In genomic region chr4:183448436-183448835, GRCh38 we compare ENCODE assay signal across 12 cellular contexts. TPM values are rescaled to one million over a fixed set of nuclear protein-coding genes. Genes with fewer than 3 reads are reported as not detected.
DNase-seq lines count a peak whose midpoint lies in the region; ATAC-seq and TF ChIP-seq lines count a peak whose summit lies in the region.
"Had no signal": no experiment of that assay in that cellular context is flagged by ENCODE, and none has a peak within 500 bp of the region (broad histone marks: within the 10 kb centered on the region; RNA-seq: fewer than 3 reads in every experiment).

No MANE protein-coding gene starts in this region.

- H3K27me3 Mint-ChIP-seq in CD4-positive, CD25-positive, alpha-beta regulatory T cell, result no peaks in the 10 kb centered on the region
- peaks cover 2% of the 10 kb centered on the region for H3K27me3 Mint-ChIP-seq in activated T-helper 1 cell treated with anti-CD3 and anti-CD28 coated beads, Interleukin-12 subunit alpha, Interleukin-12 subunit beta, Interleukin-2, Interleukin-4 antibody, amounts not matched to agents 30 ng/mL and 10 ng/mL and 1 ng/mL, durations not matched to agents 14 hours and 24 hours and 36 hours (ENCODE audit: insufficient read depth)
- H3K27me3 Mint-ChIP-seq in activated CD8-positive, alpha-beta memory T cell treated with anti-CD3 and anti-CD28 coated beads, Interleukin-2, amount 10 ng/mL, durations not matched to agents 7 days and 5 days, result no peaks in the 10 kb centered on the region

- H3K18ac ChIP-seq in mesenchymal stem cell (ENCODE audit: low read depth in 1 of 2, low read length in 2 of 2), result no peak overlapping the region

- H4K91ac ChIP-seq in mesenchymal stem cell (ENCODE audit: low read length), result no peak overlapping the region

- peak overlapping the region; percentile 33 for H3K27ac ChIP-seq in CD4-positive, CD25-positive, alpha-beta regulatory T cell (ENCODE audit: insufficient read depth, low read length, poor library complexity, severe bottlenecking)
- H3K27ac ChIP-seq in GM23248, result no peak overlapping the region
- H3K27ac ChIP-seq in mesenchymal stem cell (ENCODE audit: low read length, poor library complexity, severe bottlenecking), result no peak overlapping the region

- no peak for DNase-seq in CD4-positive, CD25-positive, alpha-beta regulatory T cell
- DNase-seq in GM23248, result peak; percentile 32
- no peak for DNase-seq in activated T-helper 1 cell treated with anti-CD3 and anti-CD28 coated beads, Interleukin-12 subunit alpha, Interleukin-12 subunit beta, Interleukin-2, Interleukin-4 antibody, amounts not matched to agents 30 ng/mL and 10 ng/mL and 1 ng/mL, durations not matched to agents 14 hours and 24 hours and 36 hours (ENCODE audit: low spot score)
- peak; percentile 67 for DNase-seq in mesenchymal stem cell
- no peak for DNase-seq in activated CD8-positive, alpha-beta memory T cell treated with anti-CD3 and anti-CD28 coated beads, Interleukin-2, amount 10 ng/mL, durations not matched to agents 7 days and 5 days
- no peak for DNase-seq in HPDE6-E6E7 (ENCODE audit: extremely low spot score)
- no peak for DNase-seq in AML-193 (lab: John Stamatoyannopoulos, UW)
- no peak for DNase-seq in erythroblast (lab: John Stamatoyannopoulos, UW)
- DNase-seq: heart right ventricle, NCI-H1417, NCI-H510A treated with DMSO at 0.1 percent for 48 hours had no signal

- H3F3A ChIP-seq in GM23248 (ENCODE audit: insufficient read depth), result peaks cover 45% of the 10 kb centered on the region

- no peak overlapping the region for H3K23ac ChIP-seq in mesenchymal stem cell (ENCODE audit: low read length in 2 of 2)

- no peak overlapping the region for H2AFZ ChIP-seq in GM23248
- H2AFZ ChIP-seq in mesenchymal stem cell (ENCODE audit: low read depth, low read length), result no peak overlapping the region

- TF ChIP-seq POLR2A in erythroblast (IDR thresholded peaks at IDR 0.05; ENCODE audit: low read length), result no peak

- H2AK5ac ChIP-seq in mesenchymal stem cell (ENCODE audit: low read length, severe bottlenecking), result no peak overlapping the region

- in situ Hi-C loops in GM23248 (cut with MboI), result no loop called here

- peak overlapping the region; percentile 21 to 22 (median 21) for H3K27ac Mint-ChIP-seq in CD4-positive, CD25-positive, alpha-beta regulatory T cell
- H3K27ac Mint-ChIP-seq in activated T-helper 1 cell treated with anti-CD3 and anti-CD28 coated beads, Interleukin-12 subunit alpha, Interleukin-12 subunit beta, Interleukin-2, Interleukin-4 antibody, amounts not matched to agents 30 ng/mL and 10 ng/mL and 1 ng/mL, durations not matched to agents 14 hours and 24 hours and 36 hours, result no peak overlapping the region
- H3K27ac Mint-ChIP-seq in activated CD8-positive, alpha-beta memory T cell treated with anti-CD3 and anti-CD28 coated beads, Interleukin-2, amount 10 ng/mL, durations not matched to agents 7 days and 5 days, result no peak overlapping the region

- H3K27me3 ChIP-seq in CD4-positive, CD25-positive, alpha-beta regulatory T cell (ENCODE audit: control insufficient read depth, insufficient read depth, low read length), result no peaks in the 10 kb centered on the region
- no peaks in the 10 kb centered on the region for H3K27me3 ChIP-seq in GM23248 (replicated peaks; ENCODE audit: insufficient read depth)
- H3K27me3 ChIP-seq in mesenchymal stem cell (ENCODE audit: control insufficient read depth in 1 of 2, insufficient read depth in 1 of 2, low read length in 2 of 2), result no peaks in the 10 kb centered on the region
- H3K27me3 ChIP-seq: heart right ventricle had no signal

- H3K9me3 Mint-ChIP-seq in CD4-positive, CD25-positive, alpha-beta regulatory T cell, result no peaks in the 10 kb centered on the region
- no peaks in the 10 kb centered on the region for H3K9me3 Mint-ChIP-seq in activated T-helper 1 cell treated with anti-CD3 and anti-CD28 coated beads, Interleukin-12 subunit alpha, Interleukin-12 subunit beta, Interleukin-2, Interleukin-4 antibody, amounts not matched to agents 30 ng/mL and 10 ng/mL and 1 ng/mL, durations not matched to agents 14 hours and 24 hours and 36 hours
- H3K9me3 Mint-ChIP-seq in activated CD8-positive, alpha-beta memory T cell treated with anti-CD3 and anti-CD28 coated beads, Interleukin-2, amount 10 ng/mL, durations not matched to agents 7 days and 5 days (ENCODE audit: low read depth), result no peaks in the 10 kb centered on the region

- H3K9ac ChIP-seq in GM23248 (no peak overlapping the region), mesenchymal stem cell (ENCODE audit: low read length) (no peak overlapping the region)

- peaks cover 6% of the 10 kb centered on the region; the same call in 1 of the 2 replicates for H4K20me1 ChIP-seq in GM23248 (ENCODE audit: insufficient read depth)

- H3K4me3 Mint-ChIP-seq in CD4-positive, CD25-positive, alpha-beta regulatory T cell, result peak overlapping the region in 3 of 4 donors; percentile 33 to 97 (median 52)
- peak overlapping the region; percentile 67 for H3K4me3 Mint-ChIP-seq in activated T-helper 1 cell treated with anti-CD3 and anti-CD28 coated beads, Interleukin-12 subunit alpha, Interleukin-12 subunit beta, Interleukin-2, Interleukin-4 antibody, amounts not matched to agents 30 ng/mL and 10 ng/mL and 1 ng/mL, durations not matched to agents 14 hours and 24 hours and 36 hours
- no peak overlapping the region for H3K4me3 Mint-ChIP-seq in activated CD8-positive, alpha-beta memory T cell treated with anti-CD3 and anti-CD28 coated beads, Interleukin-2, amount 10 ng/mL, durations not matched to agents 7 days and 5 days

- CTCF ChIA-PET in activated CD8-positive, alpha-beta memory T cell treated with anti-CD3 and anti-CD28 coated beads, Interleukin-2, amount 10 ng/mL, durations not matched to agents 7 days and 5 days (lab: Charles Lee), result interaction anchor here (0.9 kb wide), 1 partner anchor 212 kb away, joined by 3 read pairs; no protein-coding TSS in a partner anchor

- peaks cover 30% of the 10 kb centered on the region for H3K36me3 Mint-ChIP-seq in CD4-positive, CD25-positive, alpha-beta regulatory T cell
- H3K36me3 Mint-ChIP-seq in activated T-helper 1 cell treated with anti-CD3 and anti-CD28 coated beads, Interleukin-12 subunit alpha, Interleukin-12 subunit beta, Interleukin-2, Interleukin-4 antibody, amounts not matched to agents 30 ng/mL and 10 ng/mL and 1 ng/mL, durations not matched to agents 14 hours and 24 hours and 36 hours (ENCODE audit: low read depth), result peaks cover 44% of the 10 kb centered on the region
- H3K36me3 Mint-ChIP-seq in activated CD8-positive, alpha-beta memory T cell treated with anti-CD3 and anti-CD28 coated beads, Interleukin-2, amount 10 ng/mL, durations not matched to agents 7 days and 5 days, result peaks cover 56% of the 10 kb centered on the region

- no peak overlapping the region for H2BK5ac ChIP-seq in mesenchymal stem cell (ENCODE audit: low read depth, low read length, poor library complexity, severe bottlenecking)

- no peak overlapping the region for H2BK120ac ChIP-seq in mesenchymal stem cell (ENCODE audit: low read depth, low read length)

- peaks cover 47% of the 10 kb centered on the region for H3K4me1 ChIP-seq in CD4-positive, CD25-positive, alpha-beta regulatory T cell (ENCODE audit: control insufficient read depth, insufficient read depth, low read length, poor library complexity, severe bottlenecking)
- H3K4me1 ChIP-seq in GM23248 (ENCODE audit: insufficient read depth) (peaks cover 34% of the 10 kb centered on the region), mesenchymal stem cell (ENCODE audit: control insufficient read depth, insufficient read depth, low read depth, low read length) (peaks cover 3% of the 10 kb centered on the region)

- H3K4me1 Mint-ChIP-seq in CD4-positive, CD25-positive, alpha-beta regulatory T cell, result peaks cover 14 to 68% (median 49%) of the 10 kb centered on the region in 4 donors
- peaks cover 41% of the 10 kb centered on the region for H3K4me1 Mint-ChIP-seq in activated T-helper 1 cell treated with anti-CD3 and anti-CD28 coated beads, Interleukin-12 subunit alpha, Interleukin-12 subunit beta, Interleukin-2, Interleukin-4 antibody, amounts not matched to agents 30 ng/mL and 10 ng/mL and 1 ng/mL, durations not matched to agents 14 hours and 24 hours and 36 hours (ENCODE audit: low read depth)
- peaks cover 44% of the 10 kb centered on the region for H3K4me1 Mint-ChIP-seq in activated CD8-positive, alpha-beta memory T cell treated with anti-CD3 and anti-CD28 coated beads, Interleukin-2, amount 10 ng/mL, durations not matched to agents 7 days and 5 days

- H3K79me1 ChIP-seq in mesenchymal stem cell (replicated peaks; ENCODE audit: low read length, poor library complexity, severe bottlenecking), result peaks cover 8% of the 10 kb centered on the region

- no peak overlapping the region for H2BK12ac ChIP-seq in mesenchymal stem cell (ENCODE audit: low read length in 2 of 2)

- no peaks in the 10 kb centered on the region for H3K9me3 ChIP-seq in CD4-positive, CD25-positive, alpha-beta regulatory T cell (ENCODE audit: control insufficient read depth in 2 of 2, low read length in 2 of 2)
- H3K9me3 ChIP-seq in GM23248 (ENCODE audit: low read depth) (no peaks in the 10 kb centered on the region), mesenchymal stem cell (ENCODE audit: control insufficient read depth, low read length) (no peaks in the 10 kb centered on the region)
- H3K9me3 ChIP-seq: heart right ventricle had no signal

- no peaks in the 10 kb centered on the region for H3K9me2 ChIP-seq in GM23248 (ENCODE audit: insufficient read depth)

- no peak overlapping the region for H3K14ac ChIP-seq in mesenchymal stem cell (ENCODE audit: low read length in 2 of 2)

- H3K4ac ChIP-seq in mesenchymal stem cell (ENCODE audit: low read depth in 1 of 2, low read length in 2 of 2), result no peak overlapping the region

- H3K4me2 ChIP-seq in GM23248 (ENCODE audit: unreplicated experiment) (no peak overlapping the region), mesenchymal stem cell (ENCODE audit: low read length, poor library complexity, severe bottlenecking) (no peak overlapping the region)

- H4K8ac ChIP-seq in mesenchymal stem cell (ENCODE audit: low read length), result no peak overlapping the region

- peak overlapping the region; percentile 96 for H3K4me3 ChIP-seq in CD4-positive, CD25-positive, alpha-beta regulatory T cell (ENCODE audit: low read depth, low read length)
- H3K4me3 ChIP-seq in GM23248 (no peak overlapping the region), mesenchymal stem cell (ENCODE audit: insufficient read depth in 1 of 2, low read depth in 1 of 2, low read length in 2 of 2) (no peak overlapping the region)
- H3K4me3 ChIP-seq: heart right ventricle had no signal

- peaks cover 55% of the 10 kb centered on the region for H3K79me2 ChIP-seq in GM23248 (ENCODE audit: insufficient read depth)

- 98 to 99% methylated on average over 3 of the region's 3 CpGs for WGBS in GM23248 (ENCODE audit: low coverage in 1 of 2, low lambda C conversion rate in 2 of 2, missing lambda C conversion rate in 2 of 2), 2 experiments
- whole genome bisulfite sequencing in mesenchymal stem cell, result 83% methylated on average over 2 of the region's 3 CpGs

- intact Hi-C loops in activated T-helper 1 cell treated with anti-CD3 and anti-CD28 coated beads, Interleukin-12 subunit alpha, Interleukin-12 subunit beta, Interleukin-2, Interleukin-4 antibody, amounts not matched to agents 30 ng/mL and 10 ng/mL and 1 ng/mL, durations not matched to agents 14 hours and 24 hours and 36 hours (cut with micrococcal nuclease), result no loop called here

- peaks cover 53% of the 10 kb centered on the region for H3K36me3 ChIP-seq in CD4-positive, CD25-positive, alpha-beta regulatory T cell (ENCODE audit: control insufficient read depth, insufficient read depth, low read length)
- H3K36me3 ChIP-seq in GM23248 (ENCODE audit: low read depth) (peaks cover 51% of the 10 kb centered on the region), mesenchymal stem cell (ENCODE audit: control insufficient read depth in 1 of 2, insufficient read depth in 2 of 2, low read depth in 1 of 2, low read length in 2 of 2) (peaks cover 10 to 64% of the 10 kb centered on the region in 2 experiments)

- no peak for ATAC-seq in CD4-positive, CD25-positive, alpha-beta regulatory T cell (ENCODE audit: low read depth in 2 of 2)
- no peak for ATAC-seq in activated CD8-positive, alpha-beta memory T cell treated with anti-CD3 and anti-CD28 coated beads, Interleukin-2, amount 10 ng/mL, durations not matched to agents 7 days and 5 days
- ATAC-seq: heart right ventricle, left lobe of liver had no signal

- H2BK15ac ChIP-seq in mesenchymal stem cell (ENCODE audit: low read depth, poor library complexity, severe bottlenecking), result no peak overlapping the region

RNA-seq across cellular contexts. Expression of gene CDKN2AIP, which starts 4.0 kb away (rescaled TPM):
- 32.5 TPM for total RNA-seq in CD4-positive, CD25-positive, alpha-beta regulatory T cell
- polyA plus RNA-seq in CD4-positive, CD25-positive, alpha-beta regulatory T cell, result 10 to 100 TPM; 23.0 to 46.4 (median 36.1) TPM
- total RNA-seq in GM23248 (2014; rRNA removed; shearing (Covaris generic)), result 18.7 and 20.4 TPM in 2 replicates
- 14.6 and 16.7 TPM in 2 replicates for polyA plus RNA-seq in GM23248 (2016; fragmentation: Nextera tagmentation; extraction: Ambion mirVana)
- 23.9 and 24.1 TPM in 2 replicates for total RNA-seq in activated T-helper 1 cell treated with anti-CD3 and anti-CD28 coated beads, Interleukin-12 subunit alpha, Interleukin-12 subunit beta, Interleukin-2, Interleukin-4 antibody, amounts not matched to agents 30 ng/mL and 10 ng/mL and 1 ng/mL, durations not matched to agents 14 hours and 24 hours and 36 hours
- polyA plus RNA-seq in mesenchymal stem cell (2013, experiment 1 of 2), result 6.7 TPM
- polyA plus RNA-seq in mesenchymal stem cell (2013, experiment 2 of 2), result 7.0 TPM
- 10 to 100 TPM; 27.8 to 28.8 TPM for total RNA-seq in activated CD8-positive, alpha-beta memory T cell treated with anti-CD3 and anti-CD28 coated beads, Interleukin-2, amount 10 ng/mL, durations not matched to agents 7 days and 5 days

RNA-seq across cellular contexts. Expression of gene ING2, which starts 56.4 kb away (rescaled TPM):
- total RNA-seq in CD4-positive, CD25-positive, alpha-beta regulatory T cell, result 14.6 TPM
- 10 to 100 TPM in 3 of 4 donors, 1 to 10 TPM in 1; 9.1 to 17.2 (median 12.5) TPM for polyA plus RNA-seq in CD4-positive, CD25-positive, alpha-beta regulatory T cell
- total RNA-seq in GM23248 (2014; rRNA removed; shearing (Covaris generic)), result 6.4 and 12.2 TPM in 2 replicates
- polyA plus RNA-seq in GM23248 (2016; fragmentation: Nextera tagmentation; extraction: Ambion mirVana), result 20.5 and 22.8 TPM in 2 replicates
- total RNA-seq in activated T-helper 1 cell treated with anti-CD3 and anti-CD28 coated beads, Interleukin-12 subunit alpha, Interleukin-12 subunit beta, Interleukin-2, Interleukin-4 antibody, amounts not matched to agents 30 ng/mL and 10 ng/mL and 1 ng/mL, durations not matched to agents 14 hours and 24 hours and 36 hours, result 11.6 and 12.2 TPM in 2 replicates
- polyA plus RNA-seq in mesenchymal stem cell (2013, experiment 1 of 2), result 20.8 TPM
- 20.9 TPM for polyA plus RNA-seq in mesenchymal stem cell (2013, experiment 2 of 2)
- 10 to 100 TPM; 11.4 to 12.4 TPM for total RNA-seq in activated CD8-positive, alpha-beta memory T cell treated with anti-CD3 and anti-CD28 coated beads, Interleukin-2, amount 10 ng/mL, durations not matched to agents 7 days and 5 days

Comparison
In these comparisons a context has a peak if more than half of its experiments do, and no peak if none do; other contexts are left out.
1. DNase-seq: peak in GM23248 (single experiment) and mesenchymal stem cell (single experiment); none in CD4-positive, CD25-positive, alpha-beta regulatory T cell (0 of 3), activated T-helper 1 cell treated with anti-CD3 and anti-CD28 coated beads, Interleukin-12 subunit alpha, Interleukin-12 subunit beta, Interleukin-2, Interleukin-4 antibody, amounts not matched to agents 30 ng/mL and 10 ng/mL and 1 ng/mL, durations not matched to agents 14 hours and 24 hours and 36 hours (single experiment), activated CD8-positive, alpha-beta memory T cell treated with anti-CD3 and anti-CD28 coated beads, Interleukin-2, amount 10 ng/mL, durations not matched to agents 7 days and 5 days (single experiment), HPDE6-E6E7 (single experiment), AML-193 (0 of 2) and erythroblast (0 of 2).
2. H3K27ac Mint-ChIP-seq: peak in CD4-positive, CD25-positive, alpha-beta regulatory T cell (3 of 3); none in activated T-helper 1 cell treated with anti-CD3 and anti-CD28 coated beads, Interleukin-12 subunit alpha, Interleukin-12 subunit beta, Interleukin-2, Interleukin-4 antibody, amounts not matched to agents 30 ng/mL and 10 ng/mL and 1 ng/mL, durations not matched to agents 14 hours and 24 hours and 36 hours (single experiment) and activated CD8-positive, alpha-beta memory T cell treated with anti-CD3 and anti-CD28 coated beads, Interleukin-2, amount 10 ng/mL, durations not matched to agents 7 days and 5 days (single experiment).